16 cellular contexts compared by ENCODE assay signal in the genomic region with DNA sequence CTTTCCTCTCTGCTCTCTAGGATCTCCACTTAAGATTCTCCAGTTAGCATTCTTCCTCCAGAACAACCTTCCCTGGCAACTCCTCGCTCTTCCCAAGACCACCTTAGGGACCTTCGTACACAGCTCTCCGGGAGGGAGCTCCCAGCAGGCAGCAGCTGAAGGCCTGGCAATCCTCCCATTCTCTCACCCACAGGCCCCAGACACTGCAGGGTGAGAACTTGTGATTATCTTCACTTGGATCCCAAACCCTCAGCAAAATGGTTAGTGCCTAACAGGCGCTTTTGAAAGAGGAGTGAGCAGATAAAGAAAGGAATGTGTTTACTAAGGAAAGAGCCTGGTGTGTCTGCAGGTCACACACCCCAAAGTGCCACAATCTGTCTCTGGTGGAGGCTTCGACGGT.
DNase-seq lines count a peak whose midpoint lies in the region; ATAC-seq and TF ChIP-seq lines count a peak whose summit lies in the region.
"Had no signal": no experiment of that assay in that cellular context is flagged by ENCODE, and none has a peak within 500 bp of the region (broad histone marks: within the 10 kb centered on the region; RNA-seq: fewer than 3 reads in every experiment).

No MANE protein-coding gene starts in this region.

- H3K4me3 ChIP-seq in BLaER1 (no peak overlapping the region), GM23338 (no peak overlapping the region), coronary artery (no peak overlapping the region)
- H3K4me3 ChIP-seq in CD4-positive, alpha-beta memory T cell (ENCODE audit: low read length in 2 of 2): no peak overlapping the region
- H3K4me3 ChIP-seq: GM23248, K562 had no signal

- no peaks in the 10 kb centered on the region for H3K9me3 Mint-ChIP-seq in GM23338
- no peaks in the 10 kb centered on the region for H3K9me3 Mint-ChIP-seq in neural crest cell
- no peaks in the 10 kb centered on the region for H3K9me3 Mint-ChIP-seq in CD4-positive, alpha-beta memory T cell

- TF ChIP-seq CTCF in GM23338 (conservative IDR thresholded peaks at IDR 0.05; ENCODE audit: low read depth in 2 of 2) (no peak), coronary artery (IDR thresholded peaks at IDR 0.05) (no peak), neural crest cell (conservative IDR thresholded peaks at IDR 0.05) (no peak), foreskin keratinocyte (conservative IDR thresholded peaks at IDR 0.05) (no peak)

- H3K4me1 Mint-ChIP-seq in GM23338: peaks cover 37% of the 10 kb centered on the region
- peaks cover 12% of the 10 kb centered on the region for H3K4me1 Mint-ChIP-seq in neural crest cell
- peaks cover 0 to 7% (median 0%) of the 10 kb centered on the region in 4 donors for H3K4me1 Mint-ChIP-seq in CD4-positive, alpha-beta memory T cell
- H3K4me1 Mint-ChIP-seq: CD4-positive, CD25-positive, alpha-beta regulatory T cell had no signal

- no peaks in the 10 kb centered on the region for H3K79me2 ChIP-seq in GM23338 (replicated peaks; ENCODE audit: insufficient read depth)

- H3K36me3 ChIP-seq in BLaER1: no peaks in the 10 kb centered on the region
- no peaks in the 10 kb centered on the region for H3K36me3 ChIP-seq in GM23338 (ENCODE audit: insufficient read depth)
- H3K36me3 ChIP-seq in CD4-positive, alpha-beta memory T cell (ENCODE audit: insufficient read depth, low read length): no peaks in the 10 kb centered on the region

- CTCF ChIA-PET in CD4-positive, alpha-beta memory T cell (lab: Charles Lee; ENCODE audit: partially characterized antibody): no interaction called here

- peak overlapping the region; percentile 30; the same call in 1 of the 2 replicates for H3K4me2 ChIP-seq in BLaER1
- no peak overlapping the region for H3K4me2 ChIP-seq in GM23338

- H3K9me3 ChIP-seq in BLaER1: no peaks in the 10 kb centered on the region
- H3K9me3 ChIP-seq in CD4-positive, alpha-beta memory T cell (ENCODE audit: control insufficient read depth in 1 of 2, low read length in 2 of 2): no peaks in the 10 kb centered on the region

- H3K4me1 ChIP-seq in BLaER1 (peaks cover 57% of the 10 kb centered on the region), GM23338 (ENCODE audit: insufficient read depth) (peaks cover 19% of the 10 kb centered on the region), foreskin keratinocyte (no peaks in the 10 kb centered on the region)
- no peaks in the 10 kb centered on the region for H3K4me1 ChIP-seq in CD4-positive, alpha-beta memory T cell (ENCODE audit: insufficient read depth, low read length)

- H3K27me3 Mint-ChIP-seq in GM23338 (ENCODE audit: insufficient read depth, low read depth, poor library complexity): peaks cover 13% of the 10 kb centered on the region
- H3K27me3 Mint-ChIP-seq in neural crest cell (ENCODE audit: low read depth): peaks cover 17% of the 10 kb centered on the region
- H3K27me3 Mint-ChIP-seq in CD4-positive, alpha-beta memory T cell: peaks cover 4 to 8% of the 10 kb centered on the region in 2 donors

- peak overlapping the region; percentile 72; the same call in 1 of the 2 replicates for H2AFZ ChIP-seq in GM23338
- H2AFZ ChIP-seq: GM23248 had no signal

- intact Hi-C loops in CD4-positive, alpha-beta memory T cell (cut with micrococcal nuclease): no loop called here

- H3K27ac Mint-ChIP-seq in GM23338 (no peak overlapping the region), neural crest cell (ENCODE audit: unreplicated experiment) (peak overlapping the region; percentile 40)
- peak overlapping the region in 1 of 7 donors; percentile 50 for H3K27ac Mint-ChIP-seq in CD4-positive, alpha-beta memory T cell
- H3K27ac Mint-ChIP-seq: CD4-positive, CD25-positive, alpha-beta regulatory T cell had no signal

- H3K27me3 ChIP-seq in BLaER1 (no peaks in the 10 kb centered on the region), GM23338 (ENCODE audit: insufficient read depth) (peaks cover 2% of the 10 kb centered on the region; the same call in 1 of the 2 replicates), foreskin keratinocyte (no peaks in the 10 kb centered on the region)
- no peaks in the 10 kb centered on the region for H3K27me3 ChIP-seq in CD4-positive, alpha-beta memory T cell (ENCODE audit: insufficient read depth, low read length)

- H3K36me3 Mint-ChIP-seq in GM23338 (ENCODE audit: low read depth): no peaks in the 10 kb centered on the region
- no peaks in the 10 kb centered on the region for H3K36me3 Mint-ChIP-seq in neural crest cell (ENCODE audit: low read depth)
- H3K36me3 Mint-ChIP-seq in CD4-positive, alpha-beta memory T cell: no peaks in the 10 kb centered on the region
- H3K36me3 Mint-ChIP-seq: CD4-positive, CD25-positive, alpha-beta regulatory T cell had no signal

- POLR2A ChIA-PET in CD4-positive, alpha-beta memory T cell (lab: Charles Lee; ENCODE audit: partially characterized antibody): no interaction called here

- ATAC-seq in GM23338 (peak; percentile 13; the same call in 2 of the 3 replicates), foreskin keratinocyte (no peak)
- ATAC-seq: Panc1 had no signal

- no peaks in the 10 kb centered on the region for H4K20me1 ChIP-seq in BLaER1
- no peaks in the 10 kb centered on the region for H4K20me1 ChIP-seq in GM23338 (replicated peaks; ENCODE audit: insufficient read depth)

- H3K4me3 Mint-ChIP-seq in GM23338 (no peak overlapping the region), neural crest cell (no peak overlapping the region)
- no peak overlapping the region for H3K4me3 Mint-ChIP-seq in CD4-positive, alpha-beta memory T cell

- DNase-seq in GM23338 (ENCODE audit: low spot score): no peak
- DNase-seq in coronary artery (ENCODE audit: low spot score): peak; percentile 26
- DNase-seq in neural crest cell (ENCODE audit: low read depth, low spot score): no peak
- no peak for DNase-seq in CD4-positive, alpha-beta memory T cell
- no peak for DNase-seq in mesenteric fat pad (ENCODE audit: low spot score)
- no peak for DNase-seq in foreskin keratinocyte
- DNase-seq: AML-193; Calu3; CD4-positive, CD25-positive, alpha-beta regulatory T cell; DMS53; GM23248; NCI-H1436 treated with DMSO at 0.1 percent for 48 hours; NCI-H2029 treated with DMSO at 0.1 percent for 48 hours had no signal

- H3K9me2 ChIP-seq in GM23338 (ENCODE audit: insufficient read depth): no peaks in the 10 kb centered on the region

- no peak overlapping the region for H3K27ac ChIP-seq in BLaER1
- no peak overlapping the region for H3K27ac ChIP-seq in GM23338 (ENCODE audit: low read depth)
- no peak overlapping the region for H3K27ac ChIP-seq in coronary artery
- no peak overlapping the region for H3K27ac ChIP-seq in CD4-positive, alpha-beta memory T cell (ENCODE audit: low read depth, low read length)
- no peak overlapping the region for H3K27ac ChIP-seq in foreskin keratinocyte
- H3K27ac ChIP-seq: GM23248 had no signal

- no peak overlapping the region for H3K9ac ChIP-seq in BLaER1
- H3K9ac ChIP-seq: GM23248 had no signal

- 0 out of 2 replicates have a peak, but pooled peaks cover 3% of the 10 kb centered on the region for H3F3A ChIP-seq in GM23338 (replicated peaks; ENCODE audit: low read depth)

TF ChIP-seq in GM23338, 12 proteins besides CTCF, POLR2A, EP300 and RAD21 (continues in another document):
- TF ChIP-seq CREB1 (CRISPR knock-in tag; IDR thresholded peaks at IDR 0.05; ENCODE audit: low read depth): no peak
- TF ChIP-seq EZH2phosphoT487 (IDR thresholded peaks at IDR 0.05; ENCODE audit: unreplicated experiment): no peak
- TF ChIP-seq ETS1 (IDR thresholded peaks at IDR 0.05): no peak
- TF ChIP-seq, protein P1, sequence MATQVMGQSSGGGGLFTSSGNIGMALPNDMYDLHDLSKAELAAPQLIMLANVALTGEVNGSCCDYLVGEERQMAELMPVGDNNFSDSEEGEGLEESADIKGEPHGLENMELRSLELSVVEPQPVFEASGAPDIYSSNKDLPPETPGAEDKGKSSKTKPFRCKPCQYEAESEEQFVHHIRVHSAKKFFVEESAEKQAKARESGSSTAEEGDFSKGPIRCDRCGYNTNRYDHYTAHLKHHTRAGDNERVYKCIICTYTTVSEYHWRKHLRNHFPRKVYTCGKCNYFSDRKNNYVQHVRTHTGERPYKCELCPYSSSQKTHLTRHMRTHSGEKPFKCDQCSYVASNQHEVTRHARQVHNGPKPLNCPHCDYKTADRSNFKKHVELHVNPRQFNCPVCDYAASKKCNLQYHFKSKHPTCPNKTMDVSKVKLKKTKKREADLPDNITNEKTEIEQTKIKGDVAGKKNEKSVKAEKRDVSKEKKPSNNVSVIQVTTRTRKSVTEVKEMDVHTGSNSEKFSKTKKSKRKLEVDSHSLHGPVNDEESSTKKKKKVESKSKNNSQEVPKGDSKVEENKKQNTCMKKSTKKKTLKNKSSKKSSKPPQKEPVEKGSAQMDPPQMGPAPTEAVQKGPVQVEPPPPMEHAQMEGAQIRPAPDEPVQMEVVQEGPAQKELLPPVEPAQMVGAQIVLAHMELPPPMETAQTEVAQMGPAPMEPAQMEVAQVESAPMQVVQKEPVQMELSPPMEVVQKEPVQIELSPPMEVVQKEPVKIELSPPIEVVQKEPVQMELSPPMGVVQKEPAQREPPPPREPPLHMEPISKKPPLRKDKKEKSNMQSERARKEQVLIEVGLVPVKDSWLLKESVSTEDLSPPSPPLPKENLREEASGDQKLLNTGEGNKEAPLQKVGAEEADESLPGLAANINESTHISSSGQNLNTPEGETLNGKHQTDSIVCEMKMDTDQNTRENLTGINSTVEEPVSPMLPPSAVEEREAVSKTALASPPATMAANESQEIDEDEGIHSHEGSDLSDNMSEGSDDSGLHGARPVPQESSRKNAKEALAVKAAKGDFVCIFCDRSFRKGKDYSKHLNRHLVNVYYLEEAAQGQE (IDR thresholded peaks at IDR 0.05; ENCODE audit: unreplicated experiment): no peak
